Comparison of ENCODE assay signal across 17 cellular contexts in the genomic region with DNA sequence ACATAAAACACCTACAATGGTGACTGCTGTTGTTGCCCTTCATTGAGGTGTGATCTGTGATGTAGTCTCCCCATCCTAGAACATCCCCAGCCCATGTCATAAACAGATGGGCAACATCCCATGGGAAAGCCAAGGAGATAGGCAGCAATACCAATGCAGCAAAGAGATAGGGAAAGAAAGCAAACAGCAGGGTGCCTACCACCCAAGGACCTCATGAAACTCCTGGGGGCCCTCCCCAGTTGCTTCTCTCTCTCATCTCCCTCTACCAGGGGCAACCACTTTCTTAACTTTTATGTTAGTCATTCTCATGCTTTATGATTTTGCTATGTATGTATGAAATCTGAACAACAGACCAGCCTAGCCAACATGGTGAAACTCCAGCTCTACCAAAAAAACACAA. TPM values are rescaled to one million over a fixed set of nuclear protein-coding genes. Genes with fewer than 3 reads are reported as not detected.
DNase-seq lines count a peak whose midpoint lies in the region; ATAC-seq and TF ChIP-seq lines count a peak whose summit lies in the region.
"Had no signal": no experiment of that assay in that cellular context is flagged by ENCODE, and none has a peak within 500 bp of the region (broad histone marks: within the 10 kb centered on the region; RNA-seq: fewer than 3 reads in every experiment).

No MANE protein-coding gene starts in this region.

- CTCF ChIA-PET in CD8-positive, alpha-beta memory T cell (lab: Charles Lee): interaction anchor here (3.4 kb wide), 1 partner anchor 28 kb away, joined by 15 read pairs; no protein-coding TSS in a partner anchor
- CTCF ChIA-PET in CD8-positive, alpha-beta T cell (lab: Charles Lee): interaction anchor here (1.4 kb wide), 1 partner anchor 324 kb away, joined by 3 read pairs; no protein-coding TSS in a partner anchor

- no peaks in the 10 kb centered on the region for H3K9me3 Mint-ChIP-seq in activated T-cell treated with anti-CD3 and anti-CD28 coated beads, Interleukin-2, amount 50 U/mL, for 24 hours
- no peaks in the 10 kb centered on the region for H3K9me3 Mint-ChIP-seq in activated T-cell treated with anti-CD3 and anti-CD28 coated beads, Interleukin-2, amount 50 U/mL, for 4 hours
- no peaks in the 10 kb centered on the region for H3K9me3 Mint-ChIP-seq in CD8-positive, alpha-beta memory T cell
- no peaks in the 10 kb centered on the region for H3K9me3 Mint-ChIP-seq in activated T-helper 1 cell treated with anti-CD3 and anti-CD28 coated beads, Interleukin-12 subunit alpha, Interleukin-12 subunit beta, Interleukin-2, Interleukin-4 antibody, amounts not matched to agents 30 ng/mL and 10 ng/mL and 1 ng/mL, durations not matched to agents 14 hours and 24 hours and 36 hours
- H3K9me3 Mint-ChIP-seq in natural killer cell treated with Interleukin-12 subunit alpha and Interleukin-12 subunit beta and Interleukin-15 and Interleukin-18, amount 100 ng/mL, for 72 hours: no peaks in the 10 kb centered on the region
- H3K9me3 Mint-ChIP-seq in CD8-positive, alpha-beta T cell: no peaks in the 10 kb centered on the region

- ATAC-seq in activated T-cell treated with anti-CD3 and anti-CD28 coated beads, Interleukin-2, amount 50 U/mL, for 4 hours: no peak
- ATAC-seq in natural killer cell treated with Interleukin-12 subunit alpha and Interleukin-12 subunit beta and Interleukin-15 and Interleukin-18, amount 100 ng/mL, for 72 hours: no peak
- no peak for ATAC-seq in GM21423 (IDR thresholded peaks at IDR 0.05; ENCODE audit: unreplicated experiment)
- no peak for ATAC-seq in CD8-positive, alpha-beta T cell

- H3K36me3 ChIP-seq in CD8-positive, alpha-beta memory T cell (ENCODE audit: insufficient read depth, low read length): no peaks in the 10 kb centered on the region
- H3K36me3 ChIP-seq in prostate gland: no peaks in the 10 kb centered on the region
- H3K36me3 ChIP-seq in CD8-positive, alpha-beta T cell (ENCODE audit: insufficient read depth, low read length): no peaks in the 10 kb centered on the region
- H3K36me3 ChIP-seq: MG63 had no signal

- peaks cover 7% of the 10 kb centered on the region for H3K36me3 Mint-ChIP-seq in activated T-cell treated with anti-CD3 and anti-CD28 coated beads, Interleukin-2, amount 50 U/mL, for 24 hours (ENCODE audit: low read depth)
- H3K36me3 Mint-ChIP-seq in activated T-cell treated with anti-CD3 and anti-CD28 coated beads, Interleukin-2, amount 50 U/mL, for 4 hours (ENCODE audit: insufficient read depth): no peaks in the 10 kb centered on the region
- H3K36me3 Mint-ChIP-seq in CD8-positive, alpha-beta memory T cell: peaks cover 3 to 27% (median 5%) of the 10 kb centered on the region in 3 donors
- H3K36me3 Mint-ChIP-seq in activated T-helper 1 cell treated with anti-CD3 and anti-CD28 coated beads, Interleukin-12 subunit alpha, Interleukin-12 subunit beta, Interleukin-2, Interleukin-4 antibody, amounts not matched to agents 30 ng/mL and 10 ng/mL and 1 ng/mL, durations not matched to agents 14 hours and 24 hours and 36 hours (ENCODE audit: low read depth): peaks cover 24% of the 10 kb centered on the region
- peaks cover 5% of the 10 kb centered on the region for H3K36me3 Mint-ChIP-seq in natural killer cell treated with Interleukin-12 subunit alpha and Interleukin-12 subunit beta and Interleukin-15 and Interleukin-18, amount 100 ng/mL, for 72 hours
- H3K36me3 Mint-ChIP-seq in CD8-positive, alpha-beta T cell: peaks cover 8% of the 10 kb centered on the region

- DNase-seq in activated T-cell treated with anti-CD3 and anti-CD28 coated beads, Interleukin-2, amount 50 U/mL, for 24 hours: no peak
- DNase-seq in activated T-cell treated with anti-CD3 and anti-CD28 coated beads, Interleukin-2, amount 50 U/mL, for 4 hours: no peak
- no peak for DNase-seq in CD8-positive, alpha-beta memory T cell
- DNase-seq in activated T-helper 1 cell treated with anti-CD3 and anti-CD28 coated beads, Interleukin-12 subunit alpha, Interleukin-12 subunit beta, Interleukin-2, Interleukin-4 antibody, amounts not matched to agents 30 ng/mL and 10 ng/mL and 1 ng/mL, durations not matched to agents 14 hours and 24 hours and 36 hours (ENCODE audit: low spot score): no peak
- DNase-seq in natural killer cell treated with Interleukin-12 subunit alpha and Interleukin-12 subunit beta and Interleukin-15 and Interleukin-18, amount 100 ng/mL, for 72 hours (ENCODE audit: low spot score): no peak
- no peak for DNase-seq in prostate gland (ENCODE audit: low spot score)
- no peak for DNase-seq in CD8-positive, alpha-beta T cell
- DNase-seq: Karpas-422, MG63, NCI-H1105 treated with DMSO at 0.1 percent for 48 hours, NCI-H187 treated with DMSO at 0.1 percent for 48 hours, NCI-H2171 treated with DMSO at 0.1 percent for 48 hours, NCI-H446 treated with DMSO at 0.1 percent for 48 hours, NCI-H748 treated with DMSO at 0.1 percent for 48 hours had no signal

- no peak overlapping the region for H3K27ac ChIP-seq in CD8-positive, alpha-beta memory T cell (ENCODE audit: low read depth, low read length)
- H3K27ac ChIP-seq in prostate gland: no peak overlapping the region
- no peak overlapping the region for H3K27ac ChIP-seq in CD8-positive, alpha-beta T cell (ENCODE audit: low read depth, low read length)
- H3K27ac ChIP-seq: RWPE1 had no signal

- POLR2A ChIA-PET in CD8-positive, alpha-beta memory T cell (lab: Charles Lee): no interaction called here
- POLR2A ChIA-PET in CD8-positive, alpha-beta T cell (lab: Charles Lee): interaction anchor here (0.7 kb wide), 1 partner anchor 241 kb away, joined by 3 read pairs; no protein-coding TSS in a partner anchor

- H3K9me3 ChIP-seq in CD8-positive, alpha-beta memory T cell (ENCODE audit: low read length): no peaks in the 10 kb centered on the region
- no peaks in the 10 kb centered on the region for H3K9me3 ChIP-seq in prostate gland
- H3K9me3 ChIP-seq in CD8-positive, alpha-beta T cell (ENCODE audit: low read length): no peaks in the 10 kb centered on the region
- H3K9me3 ChIP-seq: MG63 had no signal

- peaks cover 26% of the 10 kb centered on the region for H3K4me1 ChIP-seq in CD8-positive, alpha-beta memory T cell (ENCODE audit: insufficient read depth, low read length)
- peaks cover 3% of the 10 kb centered on the region for H3K4me1 ChIP-seq in prostate gland (replicated peaks)
- H3K4me1 ChIP-seq in CD8-positive, alpha-beta T cell (ENCODE audit: insufficient read depth, low read length): peaks cover 28% of the 10 kb centered on the region

- H3K27me3 Mint-ChIP-seq in activated T-cell treated with anti-CD3 and anti-CD28 coated beads, Interleukin-2, amount 50 U/mL, for 24 hours: no peaks in the 10 kb centered on the region
- no peaks in the 10 kb centered on the region for H3K27me3 Mint-ChIP-seq in activated T-cell treated with anti-CD3 and anti-CD28 coated beads, Interleukin-2, amount 50 U/mL, for 4 hours (ENCODE audit: low read depth)
- no peaks in the 10 kb centered on the region for H3K27me3 Mint-ChIP-seq in CD8-positive, alpha-beta memory T cell
- H3K27me3 Mint-ChIP-seq in activated T-helper 1 cell treated with anti-CD3 and anti-CD28 coated beads, Interleukin-12 subunit alpha, Interleukin-12 subunit beta, Interleukin-2, Interleukin-4 antibody, amounts not matched to agents 30 ng/mL and 10 ng/mL and 1 ng/mL, durations not matched to agents 14 hours and 24 hours and 36 hours (ENCODE audit: insufficient read depth): no peaks in the 10 kb centered on the region
- H3K27me3 Mint-ChIP-seq in natural killer cell treated with Interleukin-12 subunit alpha and Interleukin-12 subunit beta and Interleukin-15 and Interleukin-18, amount 100 ng/mL, for 72 hours: no peaks in the 10 kb centered on the region
- no peaks in the 10 kb centered on the region for H3K27me3 Mint-ChIP-seq in CD8-positive, alpha-beta T cell (ENCODE audit: low read depth)

- no peak overlapping the region for H3K4me3 Mint-ChIP-seq in activated T-cell treated with anti-CD3 and anti-CD28 coated beads, Interleukin-2, amount 50 U/mL, for 24 hours
- no peak overlapping the region for H3K4me3 Mint-ChIP-seq in activated T-cell treated with anti-CD3 and anti-CD28 coated beads, Interleukin-2, amount 50 U/mL, for 4 hours
- H3K4me3 Mint-ChIP-seq in CD8-positive, alpha-beta memory T cell: peak overlapping the region in 3 of 7 donors; percentile 24 to 40 (median 28)
- H3K4me3 Mint-ChIP-seq in activated T-helper 1 cell treated with anti-CD3 and anti-CD28 coated beads, Interleukin-12 subunit alpha, Interleukin-12 subunit beta, Interleukin-2, Interleukin-4 antibody, amounts not matched to agents 30 ng/mL and 10 ng/mL and 1 ng/mL, durations not matched to agents 14 hours and 24 hours and 36 hours: peak overlapping the region; percentile 67
- H3K4me3 Mint-ChIP-seq in natural killer cell treated with Interleukin-12 subunit alpha and Interleukin-12 subunit beta and Interleukin-15 and Interleukin-18, amount 100 ng/mL, for 72 hours: peak overlapping the region; percentile 82
- no peak overlapping the region for H3K4me3 Mint-ChIP-seq in CD8-positive, alpha-beta T cell

- peak overlapping the region; percentile 44 for H3K27ac Mint-ChIP-seq in activated T-cell treated with anti-CD3 and anti-CD28 coated beads, Interleukin-2, amount 50 U/mL, for 24 hours
- H3K27ac Mint-ChIP-seq in CD8-positive, alpha-beta memory T cell: peak overlapping the region; percentile 57 to 98 (median 90)
- H3K27ac Mint-ChIP-seq in activated T-helper 1 cell treated with anti-CD3 and anti-CD28 coated beads, Interleukin-12 subunit alpha, Interleukin-12 subunit beta, Interleukin-2, Interleukin-4 antibody, amounts not matched to agents 30 ng/mL and 10 ng/mL and 1 ng/mL, durations not matched to agents 14 hours and 24 hours and 36 hours: peak overlapping the region; percentile 64
- H3K27ac Mint-ChIP-seq in natural killer cell treated with Interleukin-12 subunit alpha and Interleukin-12 subunit beta and Interleukin-15 and Interleukin-18, amount 100 ng/mL, for 72 hours: peak overlapping the region; percentile 91 to 95
- H3K27ac Mint-ChIP-seq in CD8-positive, alpha-beta T cell: no peak overlapping the region

- TF ChIP-seq POLR2A in prostate gland (IDR thresholded peaks at IDR 0.05): no peak

- peaks cover 50% of the 10 kb centered on the region for H3K4me1 Mint-ChIP-seq in activated T-cell treated with anti-CD3 and anti-CD28 coated beads, Interleukin-2, amount 50 U/mL, for 24 hours (ENCODE audit: low read depth)
- H3K4me1 Mint-ChIP-seq in activated T-cell treated with anti-CD3 and anti-CD28 coated beads, Interleukin-2, amount 50 U/mL, for 4 hours (ENCODE audit: low read depth): peaks cover 45% of the 10 kb centered on the region
- H3K4me1 Mint-ChIP-seq in CD8-positive, alpha-beta memory T cell: peaks cover 47 to 68% (median 59%) of the 10 kb centered on the region in 3 donors
- peaks cover 64% of the 10 kb centered on the region for H3K4me1 Mint-ChIP-seq in activated T-helper 1 cell treated with anti-CD3 and anti-CD28 coated beads, Interleukin-12 subunit alpha, Interleukin-12 subunit beta, Interleukin-2, Interleukin-4 antibody, amounts not matched to agents 30 ng/mL and 10 ng/mL and 1 ng/mL, durations not matched to agents 14 hours and 24 hours and 36 hours (ENCODE audit: low read depth)
- H3K4me1 Mint-ChIP-seq in natural killer cell treated with Interleukin-12 subunit alpha and Interleukin-12 subunit beta and Interleukin-15 and Interleukin-18, amount 100 ng/mL, for 72 hours (ENCODE audit: low read depth in 2 of 2): peaks cover 37 to 52% of the 10 kb centered on the region in 2 donors
- H3K4me1 Mint-ChIP-seq in CD8-positive, alpha-beta T cell (ENCODE audit: low read depth): peaks cover 42% of the 10 kb centered on the region

- intact Hi-C loops in activated T-helper 1 cell treated with anti-CD3 and anti-CD28 coated beads, Interleukin-12 subunit alpha, Interleukin-12 subunit beta, Interleukin-2, Interleukin-4 antibody, amounts not matched to agents 30 ng/mL and 10 ng/mL and 1 ng/mL, durations not matched to agents 14 hours and 24 hours and 36 hours (cut with micrococcal nuclease): no loop called here
- intact Hi-C loops in prostate gland (cut with DNase I): no loop called here
- intact Hi-C loops in CD8-positive, alpha-beta T cell (cut with DNase I, micrococcal nuclease): no loop called here

- H3K4me3 ChIP-seq in CD8-positive, alpha-beta memory T cell (ENCODE audit: low read length): no peak overlapping the region
- H3K4me3 ChIP-seq in prostate gland: no peak overlapping the region
- no peak overlapping the region for H3K4me3 ChIP-seq in CD8-positive, alpha-beta T cell (ENCODE audit: low read depth, low read length)
- H3K4me3 ChIP-seq: MG63 had no signal

- TF ChIP-seq CTCF in prostate gland (IDR thresholded peaks at IDR 0.05): no peak
- TF ChIP-seq CTCF in CD8-positive, alpha-beta T cell (IDR thresholded peaks at IDR 0.05): no peak

- no peaks in the 10 kb centered on the region for H3K27me3 ChIP-seq in CD8-positive, alpha-beta memory T cell (ENCODE audit: insufficient read depth, low read length, poor library complexity, severe bottlenecking)
- no peaks in the 10 kb centered on the region for H3K27me3 ChIP-seq in prostate gland (replicated peaks; ENCODE audit: insufficient read depth)
- H3K27me3 ChIP-seq in CD8-positive, alpha-beta T cell (ENCODE audit: insufficient read depth, low read length): no peaks in the 10 kb centered on the region
- H3K27me3 ChIP-seq: MG63 had no signal

RNA-seq across cellular contexts. Expression of a gene that starts 8.1 kb away (rescaled TPM):
- 10 to 100 TPM; 30.2 to 39.5 (median 31.6) TPM for total RNA-seq in activated T-cell treated with anti-CD3 and anti-CD28 coated beads, Interleukin-2, amount 50 U/mL, for 4 hours
- 10 to 100 TPM; 55.5 to 58.3 TPM for total RNA-seq in CD8-positive, alpha-beta memory T cell
- 17.5 TPM for polyA plus RNA-seq in CD8-positive, alpha-beta memory T cell
- total RNA-seq in activated T-helper 1 cell treated with anti-CD3 and anti-CD28 coated beads, Interleukin-12 subunit alpha, Interleukin-12 subunit beta, Interleukin-2, Interleukin-4 antibody, amounts not matched to agents 30 ng/mL and 10 ng/mL and 1 ng/mL, durations not matched to agents 14 hours and 24 hours and 36 hours: 52.1 and 54.5 TPM in 2 replicates
- 10 to 100 TPM; 48.2 to 62.2 TPM for total RNA-seq in natural killer cell treated with Interleukin-12 subunit alpha and Interleukin-12 subunit beta and Interleukin-15 and Interleukin-18, amount 100 ng/mL, for 72 hours
- total RNA-seq in prostate gland: 1 to 10 TPM; 1.8 to 8.9 TPM
- 1 to 10 TPM; 5.6 to 6.6 TPM for total RNA-seq in CD8-positive, alpha-beta T cell
- total RNA-seq: HT-29 had no signal

RNA-seq across cellular contexts. Expression of a gene that starts 11.7 kb away (rescaled TPM):
- 100 to 1,000 TPM; 219 to 232 (median 223) TPM for total RNA-seq in activated T-cell treated with anti-CD3 and anti-CD28 coated beads, Interleukin-2, amount 50 U/mL, for 4 hours
- total RNA-seq in CD8-positive, alpha-beta memory T cell: 100 to 1,000 TPM; 203 to 206 TPM
- polyA plus RNA-seq in CD8-positive, alpha-beta memory T cell: 108 TPM
- total RNA-seq in activated T-helper 1 cell treated with anti-CD3 and anti-CD28 coated beads, Interleukin-12 subunit alpha, Interleukin-12 subunit beta, Interleukin-2, Interleukin-4 antibody, amounts not matched to agents 30 ng/mL and 10 ng/mL and 1 ng/mL, durations not matched to agents 14 hours and 24 hours and 36 hours: 192 and 196 TPM in 2 replicates
- 100 to 1,000 TPM; 166 to 201 TPM for total RNA-seq in natural killer cell treated with Interleukin-12 subunit alpha and Interleukin-12 subunit beta and Interleukin-15 and Interleukin-18, amount 100 ng/mL, for 72 hours
- total RNA-seq in prostate gland: 100 to 1,000 TPM; 117 to 148 TPM
- 100 to 1,000 TPM; 318 to 348 TPM for total RNA-seq in CD8-positive, alpha-beta T cell

RNA-seq across cellular contexts. Expression of a gene that starts 18.6 kb away (rescaled TPM):
- 10 to 100 TPM; 15.5 to 22.9 (median 16.4) TPM for total RNA-seq in activated T-cell treated with anti-CD3 and anti-CD28 coated beads, Interleukin-2, amount 50 U/mL, for 4 hours
- 10 to 100 TPM; 59.5 to 65.6 TPM for total RNA-seq in CD8-positive, alpha-beta memory T cell
- polyA plus RNA-seq in CD8-positive, alpha-beta memory T cell: 1.3 TPM
- total RNA-seq in activated T-helper 1 cell treated with anti-CD3 and anti-CD28 coated beads, Interleukin-12 subunit alpha, Interleukin-12 subunit beta, Interleukin-2, Interleukin-4 antibody, amounts not matched to agents 30 ng/mL and 10 ng/mL and 1 ng/mL, durations not matched to agents 14 hours and 24 hours and 36 hours: 64.7 and 69.7 TPM in 2 replicates
- total RNA-seq in natural killer cell treated with Interleukin-12 subunit alpha and Interleukin-12 subunit beta and Interleukin-15 and Interleukin-18, amount 100 ng/mL, for 72 hours: 100 to 1,000 TPM in 1 of 2 donors, 10 to 100 TPM in 1; 26.5 to 102 TPM
- 10 to 100 TPM in 1 of 2 donors, 1 to 10 TPM in 1; 1.2 to 11.2 TPM for total RNA-seq in prostate gland
- total RNA-seq in CD8-positive, alpha-beta T cell: 1 to 10 TPM; 2.0 to 2.5 TPM

RNA-seq across cellular contexts. Expression of a gene that starts 51.0 kb away (rescaled TPM):
- 100 to 1,000 TPM; 106 to 114 (median 109) TPM for total RNA-seq in activated T-cell treated with anti-CD3 and anti-CD28 coated beads, Interleukin-2, amount 50 U/mL, for 4 hours
- total RNA-seq in CD8-positive, alpha-beta memory T cell: 10 to 100 TPM; 73.8 to 77.9 TPM
- polyA plus RNA-seq in CD8-positive, alpha-beta memory T cell: 104 TPM
- total RNA-seq in activated T-helper 1 cell treated with anti-CD3 and anti-CD28 coated beads, Interleukin-12 subunit alpha, Interleukin-12 subunit beta, Interleukin-2, Interleukin-4 antibody, amounts not matched to agents 30 ng/mL and 10 ng/mL and 1 ng/mL, durations not matched to agents 14 hours and 24 hours and 36 hours: 111 and 115 TPM in 2 replicates
- total RNA-seq in natural killer cell treated with Interleukin-12 subunit alpha and Interleukin-12 subunit beta and Interleukin-15 and Interleukin-18, amount 100 ng/mL, for 72 hours: 100 to 1,000 TPM in 1 of 2 donors, 10 to 100 TPM in 1; 98.0 to 108 TPM
- 100 to 1,000 TPM; 108 to 135 TPM for total RNA-seq in prostate gland
- total RNA-seq in CD8-positive, alpha-beta T cell: 10 to 100 TPM; 51.9 to 58.0 TPM

RNA-seq across cellular contexts. Expression of a gene that starts 51.2 kb away (rescaled TPM):
- 10 to 100 TPM; 31.9 to 37.5 (median 36.9) TPM for total RNA-seq in activated T-cell treated with anti-CD3 and anti-CD28 coated beads, Interleukin-2, amount 50 U/mL, for 4 hours
- 10 to 100 TPM; 29.8 to 33.4 TPM for total RNA-seq in CD8-positive, alpha-beta memory T cell
- polyA plus RNA-seq in CD8-positive, alpha-beta memory T cell: 46.8 TPM
- 29.7 and 30.1 TPM in 2 replicates for total RNA-seq in activated T-helper 1 cell treated with anti-CD3 and anti-CD28 coated beads, Interleukin-12 subunit alpha, Interleukin-12 subunit beta, Interleukin-2, Interleukin-4 antibody, amounts not matched to agents 30 ng/mL and 10 ng/mL and 1 ng/mL, durations not matched to agents 14 hours and 24 hours and 36 hours
- total RNA-seq in natural killer cell treated with Interleukin-12 subunit alpha and Interleukin-12 subunit beta and Interleukin-15 and Interleukin-18, amount 100 ng/mL, for 72 hours: 10 to 100 TPM; 41.4 to 49.4 TPM
- 10 to 100 TPM; 40.4 to 50.4 TPM for total RNA-seq in prostate gland
- 10 to 100 TPM; 44.7 to 49.6 TPM for total RNA-seq in CD8-positive, alpha-beta T cell

Comparison
In these comparisons a context has a peak if more than half of its experiments do, and no peak if none do; other contexts are left out.
1. H3K4me3 Mint-ChIP-seq: peak in activated T-helper 1 cell treated with anti-CD3 and anti-CD28 coated beads, Interleukin-12 subunit alpha, Interleukin-12 subunit beta, Interleukin-2, Interleukin-4 antibody, amounts not matched to agents 30 ng/mL and 10 ng/mL and 1 ng/mL, durations not matched to agents 14 hours and 24 hours and 36 hours (single experiment) and natural killer cell treated with Interleukin-12 subunit alpha and Interleukin-12 subunit beta and Interleukin-15 and Interleukin-18, amount 100 ng/mL, for 72 hours (single experiment); none in activated T-cell treated with anti-CD3 and anti-CD28 coated beads, Interleukin-2, amount 50 U/mL, for 24 hours (single experiment), activated T-cell treated with anti-CD3 and anti-CD28 coated beads, Interleukin-2, amount 50 U/mL, for 4 hours (single experiment) and CD8-positive, alpha-beta T cell (single experiment).